Comparison of ENCODE assay signal across 26 cellular contexts in genomic region chr4:4668355-4669210, GRCh38.
DNase-seq lines count a peak whose midpoint lies in the region; ATAC-seq and TF ChIP-seq lines count a peak whose summit lies in the region.
"Had no signal": no experiment of that assay in that cellular context is flagged by ENCODE, and none has a peak within 500 bp of the region (broad histone marks: within the 10 kb centered on the region; RNA-seq: fewer than 3 reads in every experiment).

No MANE protein-coding gene starts in this region.

- no peak overlapping the region for H3K4me3 Mint-ChIP-seq in neural progenitor cell
- H3K4me3 Mint-ChIP-seq: activated T-helper 1 cell treated with anti-CD3 and anti-CD28 coated beads, Interleukin-12 subunit alpha, Interleukin-12 subunit beta, Interleukin-2, Interleukin-4 antibody, amounts not matched to agents 30 ng/mL and 10 ng/mL and 1 ng/mL, durations not matched to agents 14 hours and 24 hours and 36 hours; B cell; natural killer cell; stimulated activated naive CD8-positive, alpha-beta T cell treated with anti-CD3 and anti-CD28 coated beads, Interleukin-15, amount 100 ng/mL, for 72 hours had no signal

- H3K36me3 ChIP-seq in neural progenitor cell, result no peaks in the 10 kb centered on the region
- H3K36me3 ChIP-seq: colonic mucosa, upper lobe of right lung had no signal

- no peaks in the 10 kb centered on the region for H4K20me1 ChIP-seq in neural progenitor cell (ENCODE audit: low read depth)

- no peak for TF ChIP-seq CTCF in choroid plexus epithelial cell (conservative IDR thresholded peaks at IDR 0.05; ENCODE audit: low read depth, low read length)
- TF ChIP-seq CTCF in neural progenitor cell (IDR thresholded peaks at IDR 0.05), result no peak

- no peaks in the 10 kb centered on the region for H3K79me2 ChIP-seq in neural progenitor cell (ENCODE audit: low read depth)

- peak overlapping the region; percentile 85 for H3K27ac Mint-ChIP-seq in neural progenitor cell
- H3K27ac Mint-ChIP-seq: activated naive CD4-positive, alpha-beta T cell treated with anti-CD3 and anti-CD28 coated beads, Interleukin-2, amount 50 U/mL, for 72 hours; activated T-helper 1 cell treated with anti-CD3 and anti-CD28 coated beads, Interleukin-12 subunit alpha, Interleukin-12 subunit beta, Interleukin-2, Interleukin-4 antibody, amounts not matched to agents 30 ng/mL and 10 ng/mL and 1 ng/mL, durations not matched to agents 14 hours and 24 hours and 36 hours; B cell; natural killer cell; stimulated activated naive CD8-positive, alpha-beta T cell treated with anti-CD3 and anti-CD28 coated beads, Interleukin-15, amount 100 ng/mL, for 72 hours had no signal

- H3K27me3 Mint-ChIP-seq in neural progenitor cell (ENCODE audit: insufficient read depth, low read depth), result peaks cover 15% of the 10 kb centered on the region
- H3K27me3 Mint-ChIP-seq: B cell; stimulated activated naive CD8-positive, alpha-beta T cell treated with anti-CD3 and anti-CD28 coated beads, Interleukin-15, amount 100 ng/mL, for 72 hours had no signal

- H3K4me1 Mint-ChIP-seq in neural progenitor cell, result peaks cover 70% of the 10 kb centered on the region
- H3K4me1 Mint-ChIP-seq: stimulated activated naive CD8-positive, alpha-beta T cell treated with anti-CD3 and anti-CD28 coated beads, Interleukin-15, amount 100 ng/mL, for 72 hours had no signal

- intact Hi-C loops in posterior vena cava (cut with DNase I), result no loop called here

- no peaks in the 10 kb centered on the region for H3K9me3 Mint-ChIP-seq in neural progenitor cell
- H3K9me3 Mint-ChIP-seq: activated naive CD4-positive, alpha-beta T cell treated with anti-CD3 and anti-CD28 coated beads, Interleukin-2, amount 50 U/mL, for 72 hours; activated T-helper 1 cell treated with anti-CD3 and anti-CD28 coated beads, Interleukin-12 subunit alpha, Interleukin-12 subunit beta, Interleukin-2, Interleukin-4 antibody, amounts not matched to agents 30 ng/mL and 10 ng/mL and 1 ng/mL, durations not matched to agents 14 hours and 24 hours and 36 hours; natural killer cell; stimulated activated naive CD8-positive, alpha-beta T cell treated with anti-CD3 and anti-CD28 coated beads, Interleukin-15, amount 100 ng/mL, for 72 hours had no signal

- peak; percentile 8 for ATAC-seq in GM21423 (IDR thresholded peaks at IDR 0.05; ENCODE audit: unreplicated experiment)
- ATAC-seq: activated naive CD4-positive, alpha-beta T cell treated with anti-CD3 and anti-CD28 coated beads, Interleukin-2, amount 50 U/mL, for 72 hours; body of pancreas; foreskin keratinocyte; SK-N-SH treated with all-trans-retinoic acid at 6 μM for 48 hours; stimulated activated naive CD8-positive, alpha-beta T cell treated with anti-CD3 and anti-CD28 coated beads, Interleukin-15, amount 100 ng/mL, for 72 hours had no signal

- peaks cover 30% of the 10 kb centered on the region for H3F3A ChIP-seq in neural progenitor cell (ENCODE audit: low read depth)

- peaks cover 12% of the 10 kb centered on the region for H3K27me3 ChIP-seq in neural progenitor cell
- H3K27me3 ChIP-seq: body of pancreas, colonic mucosa, foreskin keratinocyte, upper lobe of right lung had no signal

- H3K4me2 ChIP-seq in neural progenitor cell, result peak overlapping the region; percentile 76

- H3K9ac ChIP-seq in neural progenitor cell, result no peak overlapping the region

- H3K36me3 Mint-ChIP-seq in neural progenitor cell, result no peaks in the 10 kb centered on the region
- H3K36me3 Mint-ChIP-seq: natural killer cell had no signal

- no peaks in the 10 kb centered on the region for H3K9me3 ChIP-seq in neural progenitor cell (ENCODE audit: low read depth)
- H3K9me3 ChIP-seq: body of pancreas, colonic mucosa, upper lobe of right lung had no signal

- peaks cover 33% of the 10 kb centered on the region for H3K4me1 ChIP-seq in neural progenitor cell
- H3K4me1 ChIP-seq: body of pancreas, colonic mucosa, foreskin keratinocyte, upper lobe of right lung had no signal

- H3K4me3 ChIP-seq in choroid plexus epithelial cell (ENCODE audit: low read depth, low read length) (peak overlapping the region; percentile 27), neural progenitor cell (no peak overlapping the region)
- H3K4me3 ChIP-seq: body of pancreas, colonic mucosa, skin epidermis, upper lobe of right lung had no signal

- peak overlapping the region; percentile 30 for H2AFZ ChIP-seq in neural progenitor cell (replicated peaks)

- DNase-seq in MV-4-11 (lab: John Stamatoyannopoulos, UW) (peak; percentile 93), choroid plexus epithelial cell (ENCODE audit: low read depth) (no peak), neural progenitor cell (ENCODE audit: low spot score) (no peak), NCI-H1417 (lab: John Stamatoyannopoulos, UW) (no peak), medulla oblongata (ENCODE audit: extremely low spot score) (no peak), posterior vena cava (ENCODE audit: low spot score) (no peak)
- DNase-seq in effector CD4-positive, alpha-beta T cell, result no peak
- DNase-seq: activated CD4-positive, alpha-beta T cell treated with anti-CD3 and anti-CD28 coated beads for 1 hour; colonic mucosa; COR-L47; foreskin keratinocyte; GF-D8; Karpas-422; kidney glomerular epithelial cell; mammary epithelial cell; natural killer cell; NCI-H2227 treated with DMSO at 0.1 percent for 48 hours had no signal

- no peak overlapping the region for H3K27ac ChIP-seq in neural progenitor cell
- H3K27ac ChIP-seq: body of pancreas, colonic mucosa, foreskin keratinocyte, skin epidermis, upper lobe of right lung had no signal
